In genomic region chr19:47427241-47428176, GRCh38 we compare ENCODE assay signal across 1 cellular context.
A peak's percentile ranks its signal among the peaks of the same experiment; 100 is the strongest.
TF ChIP-seq lines count a peak whose summit lies in the region.

No MANE protein-coding gene starts in this region.

TF ChIP-seq in HEK293, 187 proteins besides CTCF, POLR2A, EP300 and RAD21 (continued from another document and continues in another):
- TF ChIP-seq REST (tag by site-specific recombination; IDR thresholded peaks at IDR 0.05) (no peak), ZBTB1 (tag by site-specific recombination; IDR thresholded peaks at IDR 0.05) (no peak), ZNF10 (tag by site-specific recombination; IDR thresholded peaks at IDR 0.05) (no peak), ZNF292 (tag by site-specific recombination; IDR thresholded peaks at IDR 0.05; ENCODE audit: borderline replicate concordance, low read depth) (no peak), ZNF140 (tag by site-specific recombination; IDR thresholded peaks at IDR 0.05) (no peak), IKZF3 (tag by site-specific recombination; IDR thresholded peaks at IDR 0.05) (0 out of 2 replicates have a peak, but pooled peaks have one; percentile 43), ZNF423 (tag by site-specific recombination; IDR thresholded peaks at IDR 0.05) (no peak), ZNF521 (tag by site-specific recombination; IDR thresholded peaks at IDR 0.05) (no peak), ZNF214 (tag by site-specific recombination; IDR thresholded peaks at IDR 0.05; ENCODE audit: borderline replicate concordance) (no peak), ZNF596 (tag by site-specific recombination; IDR thresholded peaks at IDR 0.05) (no peak), ZNF544 (tag by site-specific recombination; IDR thresholded peaks at IDR 0.05) (no peak), SP3 (tag by site-specific recombination; IDR thresholded peaks at IDR 0.05) (peak; percentile 25), ZNF274 (IDR thresholded peaks at IDR 0.05; ENCODE audit: low read length) (no peak), ZNF274 (tag by site-specific recombination; IDR thresholded peaks at IDR 0.05; ENCODE audit: borderline replicate concordance) (no peak), ZNF660 (tag by site-specific recombination; IDR thresholded peaks at IDR 0.05) (no peak; the same call in 1 of the 2 replicates), ZNF558 (tag by site-specific recombination; IDR thresholded peaks at IDR 0.05) (no peak), TCF7L2 (IDR thresholded peaks at IDR 0.05; ENCODE audit: borderline replicate concordance, low read depth, low read length) (no peak), TSHZ1 (tag by site-specific recombination; IDR thresholded peaks at IDR 0.05; ENCODE audit: borderline replicate concordance) (no peak), ZNF362 (tag by site-specific recombination; IDR thresholded peaks at IDR 0.05) (no peak), ZSCAN16 (tag by site-specific recombination; IDR thresholded peaks at IDR 0.05) (no peak), ZNF610 (tag by site-specific recombination; IDR thresholded peaks at IDR 0.05; ENCODE audit: borderline replicate concordance) (no peak), ZNF560 (tag by site-specific recombination; IDR thresholded peaks at IDR 0.05; ENCODE audit: borderline replicate concordance) (no peak), ZNF830 (tag by site-specific recombination; IDR thresholded peaks at IDR 0.05; ENCODE audit: low read depth) (no peak), ZNF16 (tag by site-specific recombination; IDR thresholded peaks at IDR 0.05; ENCODE audit: low read depth) (no peak), GFI1B (tag by site-specific recombination; IDR thresholded peaks at IDR 0.05) (no peak), OSR2 (tag by site-specific recombination; IDR thresholded peaks at IDR 0.05) (peak; percentile 64; the same call in 1 of the 2 replicates), ZBTB8A (tag by site-specific recombination; IDR thresholded peaks at IDR 0.05) (no peak), ZBTB17 (tag by site-specific recombination; IDR thresholded peaks at IDR 0.05) (peak; percentile 31; the same call in 1 of the 2 replicates), ZNF645 (tag by site-specific recombination; IDR thresholded peaks at IDR 0.05) (no peak), ZNF707 (tag by site-specific recombination; IDR thresholded peaks at IDR 0.05) (no peak), ZNF776 (tag by site-specific recombination; IDR thresholded peaks at IDR 0.05; ENCODE audit: borderline replicate concordance) (no peak), ZNF580 (tag by site-specific recombination; IDR thresholded peaks at IDR 0.05) (no peak), HIC1 (tag by site-specific recombination; IDR thresholded peaks at IDR 0.05) (no peak), ZNF791 (tag by site-specific recombination; IDR thresholded peaks at IDR 0.05) (no peak), ZNF121 (tag by site-specific recombination; IDR thresholded peaks at IDR 0.05) (no peak), KLF7 (tag by site-specific recombination; IDR thresholded peaks at IDR 0.05; ENCODE audit: borderline replicate concordance) (no peak), ZFP3 (tag by site-specific recombination; IDR thresholded peaks at IDR 0.05; ENCODE audit: low read depth) (no peak), ZNF37A (tag by site-specific recombination; IDR thresholded peaks at IDR 0.05) (no peak), ZNF324 (tag by site-specific recombination; IDR thresholded peaks at IDR 0.05) (no peak), ZNF391 (tag by site-specific recombination; IDR thresholded peaks at IDR 0.05; ENCODE audit: borderline replicate concordance, low read depth) (peak; percentile 57; the same call in 1 of the 2 replicates), ZNF530 (tag by site-specific recombination; IDR thresholded peaks at IDR 0.05; ENCODE audit: low read depth) (no peak), ZNF223 (tag by site-specific recombination; IDR thresholded peaks at IDR 0.05) (no peak), ZNF184 (tag by site-specific recombination; IDR thresholded peaks at IDR 0.05) (no peak), ZNF175 (tag by site-specific recombination; IDR thresholded peaks at IDR 0.05) (no peak), ZNF174 (tag by site-specific recombination; IDR thresholded peaks at IDR 0.05) (no peak), ZBTB6 (tag by site-specific recombination; IDR thresholded peaks at IDR 0.05) (no peak; the same call in 1 of the 2 replicates), ZFHX2 (tag by site-specific recombination; conservative IDR thresholded peaks at IDR 0.05) (peak; percentile 78), ZNF404 (tag by site-specific recombination; IDR thresholded peaks at IDR 0.05) (no peak), ZNF704 (tag by site-specific recombination; IDR thresholded peaks at IDR 0.05) (no peak), ZBTB10 (tag by site-specific recombination; IDR thresholded peaks at IDR 0.05) (peak; percentile 53; the same call in 1 of the 2 replicates), ZNF394 (tag by site-specific recombination; IDR thresholded peaks at IDR 0.05; ENCODE audit: borderline replicate concordance) (no peak; the same call in 1 of the 2 replicates)
